ENCODE assay signal across 26 cellular contexts in the genomic region with DNA sequence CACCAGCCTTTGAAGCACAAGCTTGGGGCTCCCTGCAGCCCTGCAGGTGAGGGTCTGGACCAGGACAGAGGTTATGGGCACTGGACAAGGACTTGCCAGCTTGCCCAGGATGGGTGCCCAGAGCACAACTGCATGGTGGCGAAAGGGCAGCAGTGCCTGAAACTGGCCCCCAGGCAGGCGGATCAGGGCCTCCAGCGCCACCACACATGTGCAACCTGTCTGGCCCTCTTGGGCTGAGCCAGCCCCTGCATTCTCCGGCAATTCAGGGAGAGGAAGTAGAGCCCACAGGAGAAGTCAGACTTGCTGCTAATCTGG. TPM values are rescaled to one million over a fixed set of nuclear protein-coding genes. Genes with fewer than 3 reads are reported as not detected.
"Had no signal": no experiment of that assay in that cellular context is flagged by ENCODE, and none has a peak within 500 bp of the region (broad histone marks: within the 10 kb centered on the region; RNA-seq: fewer than 3 reads in every experiment).

No MANE protein-coding gene starts in this region.

- H3K9me3 ChIP-seq: tibial artery had no signal

- H3K4me3 ChIP-seq: tibial artery had no signal

- H3K27me3 ChIP-seq: tibial artery had no signal

- ATAC-seq: activated CD4-positive, alpha-beta T cell treated with anti-CD3 and anti-CD28 coated beads for 36 hours; activated T-cell treated with anti-CD3 and anti-CD28 coated beads, Interleukin-2, amount 50 U/mL, for 4 hours; natural killer cell had no signal

- H3K27ac ChIP-seq: tibial artery had no signal

- DNase-seq: activated B cell treated with CpG ODN at 0.5 μM for 24 hours; activated CD4-positive, alpha-beta T cell treated with anti-CD3 and anti-CD28 coated beads for 36 hours; activated CD4-positive, alpha-beta T cell treated with anti-CD3 and anti-CD28 coated beads, Interleukin-2, amount 50 U/mL, for 48 hours; activated CD8-positive, alpha-beta memory T cell treated with anti-CD3 and anti-CD28 coated beads, Interleukin-2, amount 50 U/mL, for 48 hours; activated naive CD4-positive, alpha-beta T cell treated with Interleukin-2 at 50 U/mL for 16 hours; activated naive CD8-positive, alpha-beta T cell treated with anti-CD3 and anti-CD28 coated beads, Interleukin-2, amount 10 ng/mL, durations not matched to agents 7 days and 5 days; activated T-cell treated with anti-CD3 and anti-CD28 coated beads, Interleukin-2, amount 50 U/mL, for 4 hours; amygdala; dermis blood vessel endothelial cell; effector CD8-positive, alpha-beta T cell; erythroblast; foreskin fibroblast; hippocampal formation; kidney glomerular epithelial cell; midbrain; natural killer cell; stimulated activated CD4-positive, alpha-beta T cell treated with anti-CD3 and anti-CD28 coated beads, Interleukin-1b, Interleukin-23, amount 100 ng/mL, for 48 hours; substantia nigra; T1000; tibial artery had no signal

- H3K36me3 ChIP-seq: tibial artery had no signal

RNA-seq across cellular contexts. Expression of gene MB, which starts 18.8 kb away (rescaled TPM):
- total RNA-seq: activated B cell treated with CpG ODN at 0.5 μM for 24 hours; activated CD4-positive, alpha-beta T cell treated with anti-CD3 and anti-CD28 coated beads for 36 hours; activated naive CD8-positive, alpha-beta T cell treated with anti-CD3 and anti-CD28 coated beads, Interleukin-2, amount 10 ng/mL, durations not matched to agents 7 days and 5 days; chondrocyte; dermis blood vessel endothelial cell; fibroblast of lung; glomerular endothelial cell; natural killer cell; osteocyte; progenitor cell of endocrine pancreas had no signal
- polyA plus RNA-seq: fibroblast of lung had no signal

RNA-seq across cellular contexts. Expression of gene RASD2, which starts 57.7 kb away (rescaled TPM):
- total RNA-seq: activated B cell treated with CpG ODN at 0.5 μM for 24 hours; activated naive CD8-positive, alpha-beta T cell treated with anti-CD3 and anti-CD28 coated beads, Interleukin-2, amount 10 ng/mL, durations not matched to agents 7 days and 5 days; activated T-helper 2 cell treated with anti-CD3 and anti-CD28 coated beads, Interferon-gamma antibody, Interleukin-2, Interleukin-4, amounts not matched to agents 10 μg/mL and 5 μg/mL and 100 μg/mL, durations not matched to agents 14 hours and 24 hours and 36 hours; osteocyte had no signal
